In genomic region chrX:123755107-123755506, GRCh38 we compare ENCODE assay signal across 29 cellular contexts.
"Had no signal": no experiment of that assay in that cellular context is flagged by ENCODE, and none has a peak within 500 bp of the region (broad histone marks: within the 10 kb centered on the region; RNA-seq: fewer than 3 reads in every experiment).

No MANE protein-coding gene starts in this region.

- H3K4me1 Mint-ChIP-seq: activated CD4-positive, alpha-beta memory T cell treated with anti-CD3 and anti-CD28 coated beads, Interleukin-2, amount 10 ng/mL, durations not matched to agents 7 days and 5 days; activated CD4-positive, alpha-beta T cell treated with anti-CD3 and anti-CD28 coated beads for 36 hours; activated naive CD4-positive, alpha-beta T cell treated with anti-CD3 and anti-CD28 coated beads, Interleukin-2, amount 10 ng/mL, durations not matched to agents 7 days and 5 days; activated naive CD8-positive, alpha-beta T cell treated with anti-CD3 and anti-CD28 coated beads for 36 hours; T-cell had no signal

- DNase-seq: activated CD4-positive, alpha-beta memory T cell treated with anti-CD3 and anti-CD28 coated beads, Interleukin-2, amount 10 ng/mL, durations not matched to agents 7 days and 5 days; activated CD4-positive, alpha-beta T cell treated with anti-CD3 and anti-CD28 coated beads for 36 hours; activated CD4-positive, alpha-beta T cell treated with anti-CD3 and anti-CD28 coated beads, Interleukin-2, amount 50 U/mL, for 1 hour; activated CD8-positive, alpha-beta memory T cell treated with anti-CD3 and anti-CD28 coated beads, Interleukin-2, amount 50 U/mL, for 4 hours; activated gamma-delta T cell treated with Interleukin-2 at 50 U/mL for 16 hours; activated naive CD4-positive, alpha-beta T cell treated with anti-CD3 and anti-CD28 coated beads, Interleukin-2, amount 10 ng/mL, durations not matched to agents 7 days and 5 days; activated naive CD8-positive, alpha-beta T cell treated with anti-CD3 and anti-CD28 coated beads for 36 hours; activated T-cell treated with anti-CD3 and anti-CD28 coated beads, Interleukin-2, amount 50 U/mL, for 72 hours; anterior cingulate cortex; body of pancreas; central memory CD4-positive, alpha-beta T cell; Karpas-422; MM.1S; NCI-H1092 treated with DMSO at 0.1 percent for 48 hours; NCI-H1417 treated with DMSO at 0.1 percent for 48 hours; NCI-H1694; NCI-H2029; NCI-H2107; NCI-H345; NCI-H510A; NCI-H69; NK-92 treated with Interleukin-12 subunit alpha and Interleukin-12 subunit beta, amount 100 ng/mL, for 24 hours; PC-9; SHP77 treated with DMSO at 0.1 percent for 48 hours; T-cell; T-helper 2 cell; WERI-Rb-1 had no signal

- H3K36me3 Mint-ChIP-seq: activated naive CD4-positive, alpha-beta T cell treated with anti-CD3 and anti-CD28 coated beads, Interleukin-2, amount 10 ng/mL, durations not matched to agents 7 days and 5 days; activated naive CD8-positive, alpha-beta T cell treated with anti-CD3 and anti-CD28 coated beads for 36 hours had no signal

- H3K27ac ChIP-seq: body of pancreas, PC-9 had no signal

- H3K27me3 ChIP-seq: body of pancreas had no signal

- H3K9me3 Mint-ChIP-seq: activated CD4-positive, alpha-beta memory T cell treated with anti-CD3 and anti-CD28 coated beads, Interleukin-2, amount 10 ng/mL, durations not matched to agents 7 days and 5 days; activated naive CD8-positive, alpha-beta T cell treated with anti-CD3 and anti-CD28 coated beads for 36 hours; activated T-cell treated with anti-CD3 and anti-CD28 coated beads, Interleukin-2, amount 50 U/mL, for 72 hours; activated T-helper 2 cell treated with anti-CD3 and anti-CD28 coated beads, Interferon-gamma antibody, Interleukin-2, Interleukin-4, amounts not matched to agents 10 μg/mL and 5 μg/mL and 100 μg/mL, durations not matched to agents 14 hours and 24 hours and 36 hours had no signal

- H3K4me1 ChIP-seq: body of pancreas had no signal

- H3K36me3 ChIP-seq: WERI-Rb-1 had no signal

- ATAC-seq: activated CD4-positive, alpha-beta T cell treated with anti-CD3 and anti-CD28 coated beads for 36 hours; activated T-cell treated with anti-CD3 and anti-CD28 coated beads, Interleukin-2, amount 50 U/mL, for 72 hours; body of pancreas; T-cell had no signal

- H3K4me3 ChIP-seq: body of pancreas, K562, PC-9 had no signal

- H3K4me2 ChIP-seq: PC-9 had no signal

- H3K27ac Mint-ChIP-seq: activated CD4-positive, alpha-beta memory T cell treated with anti-CD3 and anti-CD28 coated beads, Interleukin-2, amount 10 ng/mL, durations not matched to agents 7 days and 5 days; activated CD4-positive, alpha-beta T cell treated with anti-CD3 and anti-CD28 coated beads for 36 hours; activated naive CD4-positive, alpha-beta T cell treated with anti-CD3 and anti-CD28 coated beads, Interleukin-2, amount 10 ng/mL, durations not matched to agents 7 days and 5 days; activated naive CD8-positive, alpha-beta T cell treated with anti-CD3 and anti-CD28 coated beads for 36 hours; activated T-cell treated with anti-CD3 and anti-CD28 coated beads, Interleukin-2, amount 50 U/mL, for 72 hours; activated T-helper 2 cell treated with anti-CD3 and anti-CD28 coated beads, Interferon-gamma antibody, Interleukin-2, Interleukin-4, amounts not matched to agents 10 μg/mL and 5 μg/mL and 100 μg/mL, durations not matched to agents 14 hours and 24 hours and 36 hours; T-cell had no signal

- H3K27me3 Mint-ChIP-seq: activated CD4-positive, alpha-beta memory T cell treated with anti-CD3 and anti-CD28 coated beads, Interleukin-2, amount 10 ng/mL, durations not matched to agents 7 days and 5 days; activated CD4-positive, alpha-beta T cell treated with anti-CD3 and anti-CD28 coated beads for 36 hours; activated naive CD8-positive, alpha-beta T cell treated with anti-CD3 and anti-CD28 coated beads for 36 hours had no signal

- H3K9me3 ChIP-seq: body of pancreas had no signal

- H3K4me3 Mint-ChIP-seq: activated CD4-positive, alpha-beta memory T cell treated with anti-CD3 and anti-CD28 coated beads, Interleukin-2, amount 10 ng/mL, durations not matched to agents 7 days and 5 days; activated CD4-positive, alpha-beta T cell treated with anti-CD3 and anti-CD28 coated beads for 36 hours; activated naive CD4-positive, alpha-beta T cell treated with anti-CD3 and anti-CD28 coated beads, Interleukin-2, amount 10 ng/mL, durations not matched to agents 7 days and 5 days; activated naive CD8-positive, alpha-beta T cell treated with anti-CD3 and anti-CD28 coated beads for 36 hours; activated T-cell treated with anti-CD3 and anti-CD28 coated beads, Interleukin-2, amount 50 U/mL, for 72 hours; T-cell had no signal

- H2AFZ ChIP-seq: PC-9 had no signal
